8 cellular contexts compared by ENCODE assay signal in genomic region chr13:110711778-110712070, GRCh38. TPM values are rescaled to one million over a fixed set of nuclear protein-coding genes. Genes with fewer than 3 reads are reported as not detected.
DNase-seq lines count a peak whose midpoint lies in the region; ATAC-seq, FAIRE-seq and TF ChIP-seq lines count a peak whose summit lies in the region.

No MANE protein-coding gene starts in this region.

- H3K9me2 ChIP-seq in HCT116 (ENCODE audit: insufficient read depth) = no peaks in the 10 kb centered on the region

- RAD21 ChIA-PET in HCT116 (lab: Charles Lee; ENCODE audit: low non-redundant PET in 1 of 2, low total read pairs in 2 of 2, uncharacterized antibody in 2 of 2, unreplicated experiment in 2 of 2) = no interaction called here

- peaks cover 25% of the 10 kb centered on the region for H3K79me2 ChIP-seq in ACC112 (ENCODE audit: control insufficient read depth, insufficient read depth, low read length, unreplicated experiment)
- peaks cover 24% of the 10 kb centered on the region for H3K79me2 ChIP-seq in HCT116 (ENCODE audit: insufficient read depth, low read length)
- H3K79me2 ChIP-seq in keratinocyte (ENCODE audit: control insufficient read depth, insufficient read depth, low read length) = peaks cover 17% of the 10 kb centered on the region

- no peak for TF ChIP-seq RAD21 in HCT116 (IDR thresholded peaks at IDR 0.05; ENCODE audit: low read depth)

- no peaks in the 10 kb centered on the region for H3K9me3 ChIP-seq in HCT116 (ENCODE audit: control insufficient read depth in 1 of 2, insufficient read depth in 1 of 2, low read depth in 1 of 2, low read length in 2 of 2)
- H3K9me3 ChIP-seq in keratinocyte (ENCODE audit: control insufficient read depth, low read depth, low read length) = no peaks in the 10 kb centered on the region

- H3K4me3 ChIP-seq in ACC112 (ENCODE audit: low read depth, low read length) (peak overlapping the region; percentile 83), HCT116 (replicated peaks in 1 of 2; ENCODE audit: low read depth in 1 of 2, low read length in 2 of 2) (peak overlapping the region; percentile 88), keratinocyte (ENCODE audit: control insufficient read depth in 2 of 3, extremely low read depth in 1 of 3, insufficient read depth in 2 of 3, low read depth in 1 of 3, low read length in 3 of 3) (peak overlapping the region; percentile 88 to 99 (median 96))

- peak overlapping the region; percentile 91 for H3K27ac Mint-ChIP-seq in activated naive CD8-positive, alpha-beta T cell treated with anti-CD3 and anti-CD28 coated beads, Interleukin-2, amount 50 U/mL, for 24 hours

- TSS peak; percentile 78 for BruUV-seq in HCT116 (replicated peaks; lab: Mats Ljungman, UMichigan)

- H3K4me3 Mint-ChIP-seq in activated naive CD8-positive, alpha-beta T cell treated with anti-CD3 and anti-CD28 coated beads, Interleukin-2, amount 50 U/mL, for 24 hours = peak overlapping the region; percentile 92

- no peaks in the 10 kb centered on the region for H3K27me3 ChIP-seq in ACC112 (ENCODE audit: insufficient read depth, low read length)
- no peaks in the 10 kb centered on the region for H3K27me3 ChIP-seq in HCT116 (ENCODE audit: insufficient read depth, low read length)
- H3K27me3 ChIP-seq in keratinocyte (ENCODE audit: control insufficient read depth, extremely low read depth, insufficient read depth, low read length) = no peaks in the 10 kb centered on the region

- intact Hi-C loops in HCT116 (cut with micrococcal nuclease) = loop anchor here (10.0 kb wide), 1 partner anchor 253 kb away; no protein-coding TSS in a partner anchor

- dilution Hi-C loops in keratinocyte (cut with MboI; ENCODE audit: extremely low pct_ligation_motif_present, low sequenced_read_pairs) = no loop called here

- H3K4me1 Mint-ChIP-seq in activated naive CD8-positive, alpha-beta T cell treated with anti-CD3 and anti-CD28 coated beads, Interleukin-2, amount 50 U/mL, for 24 hours = peaks cover 36% of the 10 kb centered on the region

- H3K27me3 Mint-ChIP-seq in activated naive CD8-positive, alpha-beta T cell treated with anti-CD3 and anti-CD28 coated beads, Interleukin-2, amount 50 U/mL, for 24 hours = peaks cover 3% of the 10 kb centered on the region

- H4K20me1 ChIP-seq in HCT116 (ENCODE audit: insufficient read depth) (peaks cover 10% of the 10 kb centered on the region), keratinocyte (ENCODE audit: control insufficient read depth, extremely low read depth, insufficient read depth, low read length) (no peaks in the 10 kb centered on the region)

- POLR2A ChIA-PET in HCT116 (lab: Charles Lee) = interaction anchor here (1.3 to 1.6 kb wide), 5 partner anchors 11 to 261 kb away, joined by 3 to 13 read pairs (median 5); no protein-coding TSS in a partner anchor

- peaks cover 2% of the 10 kb centered on the region for H3K9me1 ChIP-seq in keratinocyte (ENCODE audit: control insufficient read depth, extremely low read depth, insufficient read depth, low read length)

- DNase-seq in HCT116 (ENCODE audit: low read depth, low spot score) (no peak), keratinocyte (ENCODE audit: low read depth, low spot score) (no peak), substantia nigra (lab: John Stamatoyannopoulos, UW) (peak in 1 of 49 donors; percentile 10), NCI-H2029 (lab: John Stamatoyannopoulos, UW) (no peak), H54 (ENCODE audit: insufficient read length, low spot score) (no peak), NCI-H774 (lab: John Stamatoyannopoulos, UW) (no peak)
- no peak for DNase-seq in activated naive CD8-positive, alpha-beta T cell treated with anti-CD3 and anti-CD28 coated beads, Interleukin-2, amount 50 U/mL, for 24 hours

- H3K36me3 ChIP-seq in ACC112 (ENCODE audit: insufficient read depth, low read length) (no peaks in the 10 kb centered on the region), HCT116 (ENCODE audit: control insufficient read depth in 1 of 2, insufficient read depth in 2 of 2, low read length in 2 of 2) (no peaks in the 10 kb centered on the region), keratinocyte (ENCODE audit: control insufficient read depth in 2 of 2, extremely low read depth in 1 of 2, insufficient read depth in 2 of 2, low read length in 2 of 2) (no peaks in the 10 kb centered on the region)

- H3K27ac ChIP-seq in ACC112 (ENCODE audit: low read depth, low read length) = peak overlapping the region; percentile 97
- peak overlapping the region; percentile 98 for H3K27ac ChIP-seq in HCT116 (ENCODE audit: low read depth, low read length)
- H3K27ac ChIP-seq in keratinocyte (ENCODE audit: control insufficient read depth, insufficient read depth, low read length) = peak overlapping the region; percentile 96
- H3K27ac ChIP-seq in substantia nigra (ENCODE audit: low read depth, low read length, poor library complexity, severe bottlenecking) = peak overlapping the region; percentile 100

- no peak for TF ChIP-seq POLR2A in HCT116 (IDR thresholded peaks at IDR 0.05; ENCODE audit: borderline replicate concordance, extremely low read depth, insufficient read depth, insufficient read length)
- no peak for TF ChIP-seq POLR2A in H54 (IDR thresholded peaks at IDR 0.05; ENCODE audit: low read depth, low read length)

- H2AFZ ChIP-seq in ACC112 (ENCODE audit: low read length, unreplicated experiment) (peak overlapping the region; percentile 17), HCT116 (ENCODE audit: low read depth, low read length, poor library complexity, severe bottlenecking) (no peak overlapping the region), keratinocyte (ENCODE audit: control insufficient read depth, low read length) (peak overlapping the region; percentile 92)

- peaks cover 8% of the 10 kb centered on the region for H3K36me3 Mint-ChIP-seq in activated naive CD8-positive, alpha-beta T cell treated with anti-CD3 and anti-CD28 coated beads, Interleukin-2, amount 50 U/mL, for 24 hours (ENCODE audit: low read depth)

- no peak for TF ChIP-seq CTCF in HCT116 (IDR thresholded peaks at IDR 0.05 in 2 of 3, conservative IDR thresholded peaks at IDR 0.05 in 1 of 3; ENCODE audit: borderline replicate concordance in 1 of 3, insufficient read depth in 1 of 3, low read depth in 2 of 3, low read length in 2 of 3)
- TF ChIP-seq CTCF in keratinocyte (optimal IDR thresholded peaks at IDR 0.05 in 1 of 3, IDR thresholded peaks at IDR 0.05 in 1 of 3, conservative IDR thresholded peaks at IDR 0.05 in 1 of 3; ENCODE audit: extremely low read depth in 1 of 3, insufficient read depth in 2 of 3, low read length in 3 of 3) = no peak

- H3K9ac ChIP-seq in HCT116 (ENCODE audit: low read length) (peak overlapping the region; percentile 95), keratinocyte (ENCODE audit: control insufficient read depth, extremely low read depth, insufficient read depth, low read length) (peak overlapping the region; percentile 96)

- H3K9me3 Mint-ChIP-seq in activated naive CD8-positive, alpha-beta T cell treated with anti-CD3 and anti-CD28 coated beads, Interleukin-2, amount 50 U/mL, for 24 hours = no peaks in the 10 kb centered on the region

- H3K4me2 ChIP-seq in HCT116 (ENCODE audit: low read length) (peak overlapping the region; percentile 98), keratinocyte (ENCODE audit: control insufficient read depth, extremely low read depth, insufficient read depth, low read depth, low read length) (peak overlapping the region; percentile 97)

- FAIRE-seq in keratinocyte (lab: Jason Lieb, UNC) (peak; percentile 34), H54 (lab: Jason Lieb, UNC) (no peak)

- H3K4me1 ChIP-seq in ACC112 (ENCODE audit: control insufficient read depth, insufficient read depth, low read length, unreplicated experiment) = peaks cover 10% of the 10 kb centered on the region
- H3K4me1 ChIP-seq in HCT116 (ENCODE audit: control insufficient read depth in 1 of 2, insufficient read depth in 2 of 2, low read length in 2 of 2) = peaks cover 13 to 35% of the 10 kb centered on the region in 2 experiments
- peaks cover 6% of the 10 kb centered on the region for H3K4me1 ChIP-seq in keratinocyte (ENCODE audit: control insufficient read depth, extremely low read depth, insufficient read depth, low read length)

- CTCF ChIA-PET in HCT116 (lab: Charles Lee) = no interaction called here

- no peak for ATAC-seq in HCT116
- ATAC-seq in activated naive CD8-positive, alpha-beta T cell treated with anti-CD3 and anti-CD28 coated beads, Interleukin-2, amount 50 U/mL, for 24 hours = no peak

TF ChIP-seq in HCT116, 20 proteins besides CTCF, POLR2A, EP300 and RAD21 (continues in another document):
- TF ChIP-seq POLR2AphosphoS5 (IDR thresholded peaks at IDR 0.05; ENCODE audit: low read depth, low read length) (no peak), CBX3 (IDR thresholded peaks at IDR 0.05; ENCODE audit: low read depth) (no peak), SP1 (IDR thresholded peaks at IDR 0.05; ENCODE audit: low read depth) (no peak), EZH2 (IDR thresholded peaks at IDR 0.05) (no peak), CEBPB (IDR thresholded peaks at IDR 0.05; ENCODE audit: low read depth) (no peak), TCF7L2 (IDR thresholded peaks at IDR 0.05; ENCODE audit: borderline replicate concordance, extremely low read depth, insufficient read depth, insufficient read length) (no peak), ZFX (IDR thresholded peaks at IDR 0.05) (no peak), FOSL1 (IDR thresholded peaks at IDR 0.05; ENCODE audit: low read depth) (no peak), SIN3A (IDR thresholded peaks at IDR 0.05; ENCODE audit: low read depth) (no peak), ZNF274 (IDR thresholded peaks at IDR 0.05; ENCODE audit: low read depth, low read length) (no peak)

RNA-seq across cellular contexts. Expression of gene ING1, which starts 1.8 kb away (rescaled TPM):
- total RNA-seq in HCT116 (2021; ENCODE audit: unreplicated experiment) = 27.0 TPM
- polyA plus RNA-seq in HCT116 (2012) = 39.5 and 56.8 TPM in 2 replicates
- 6.4 to 8.9 TPM (median 7.2 TPM) in 3 replicates for polyA plus RNA-seq in keratinocyte
- polyA plus RNA-seq in keratinocyte (2011; ENCODE audit: low read depth) = 4.4 TPM
- polyA plus RNA-seq in keratinocyte (2011; cell fraction: cytosol; rRNA removed) = 2.5 and 6.1 TPM in 2 replicates
- polyA plus RNA-seq in keratinocyte (2011; cell fraction: nucleus; rRNA removed) = 5.3 and 5.8 TPM in 2 replicates
- 6.9 and 8.5 TPM in 2 replicates for polyA plus RNA-seq in keratinocyte (2012; ENCODE audit: low replicate concordance)
- polyA minus RNA-seq in keratinocyte = 3.0 to 3.4 TPM (median 3.2 TPM) in 3 replicates
- 16.1 TPM for polyA minus RNA-seq in keratinocyte (2011; cell fraction: cytosol; rRNA and poly(A)+ RNA removed)
- polyA minus RNA-seq in keratinocyte (2011; cell fraction: nucleus; rRNA and poly(A)+ RNA removed) = 3.8 and 4.3 TPM in 2 replicates

RNA-seq across cellular contexts. Expression of gene CARS2, which starts 5.8 kb away (rescaled TPM):
- total RNA-seq in HCT116 (2021; ENCODE audit: unreplicated experiment) = 52.9 TPM
- polyA plus RNA-seq in HCT116 (2012) = 26.7 and 36.1 TPM in 2 replicates
- 67.8 to 94.5 TPM (median 90.0 TPM) in 3 replicates for polyA plus RNA-seq in keratinocyte
- 63.1 TPM for polyA plus RNA-seq in keratinocyte (2011; ENCODE audit: low read depth)
- polyA plus RNA-seq in keratinocyte (2011; cell fraction: cytosol; rRNA removed) = 63.5 and 91.6 TPM in 2 replicates
- 124 and 139 TPM in 2 replicates for polyA plus RNA-seq in keratinocyte (2011; cell fraction: nucleus; rRNA removed)
- 59.4 and 67.4 TPM in 2 replicates for polyA plus RNA-seq in keratinocyte (2012; ENCODE audit: low replicate concordance)
- polyA minus RNA-seq in keratinocyte = 36.6 to 53.4 TPM (median 53.0 TPM) in 3 replicates
- polyA minus RNA-seq in keratinocyte (2011; cell fraction: cytosol; rRNA and poly(A)+ RNA removed) = 65.6 TPM
- 53.6 and 64.5 TPM in 2 replicates for polyA minus RNA-seq in keratinocyte (2011; cell fraction: nucleus; rRNA and poly(A)+ RNA removed)
